ENCODE assay signal across 1 cellular context in genomic region chr2:144703852-144704324, GRCh38.
TF ChIP-seq lines count a peak whose summit lies in the region.

No MANE protein-coding gene starts in this region.

TF ChIP-seq in K562, 482 proteins besides CTCF, POLR2A, EP300 and RAD21 (continued from another document and continues in another):
- peak; percentile 40; the same call in 1 of the 2 replicates for TF ChIP-seq ZBTB40 (IDR thresholded peaks at IDR 0.05)
- no peak for TF ChIP-seq ZBTB40 (CRISPR knock-in tag; IDR thresholded peaks at IDR 0.05)
- 0 out of 2 replicates have a peak, but pooled peaks have one; percentile 38 for TF ChIP-seq ZNF175 (CRISPR knock-in tag; IDR thresholded peaks at IDR 0.05; ENCODE audit: low read depth)
- TF ChIP-seq SMARCA4 (IDR thresholded peaks at IDR 0.05): peak; percentile 93
- TF ChIP-seq FOXA3 (CRISPR knock-in tag; conservative IDR thresholded peaks at IDR 0.05 in 1 of 2, IDR thresholded peaks at IDR 0.05 in 1 of 2): no peak
- TF ChIP-seq ZNF143 (CRISPR knock-in tag; IDR thresholded peaks at IDR 0.05): no peak
- TF ChIP-seq MEIS2 (IDR thresholded peaks at IDR 0.05; ENCODE audit: partially characterized antibody): peak; percentile 22
- no peak for TF ChIP-seq PYGO2 (tag; IDR thresholded peaks at IDR 0.05)
- TF ChIP-seq TEAD1 (CRISPR knock-in tag; IDR thresholded peaks at IDR 0.05): peak in 1 of 2 experiments; percentile 76; a peak in 2 of 4 replicates
- no peak for TF ChIP-seq JUNB (CRISPR knock-in tag; conservative IDR thresholded peaks at IDR 0.05)
- no peak for TF ChIP-seq RNF2 (IDR thresholded peaks at IDR 0.05)
- TF ChIP-seq NCOA1 (IDR thresholded peaks at IDR 0.05; ENCODE audit: low read depth): no peak
- no peak for TF ChIP-seq ZNF212 (CRISPR knock-in tag; IDR thresholded peaks at IDR 0.05)
- TF ChIP-seq FOXJ2 (tag; IDR thresholded peaks at IDR 0.05): peak; percentile 88
- peak in 1 of 2 experiments; percentile 47; a peak in 1 of 4 replicates for TF ChIP-seq MLLT1 (IDR thresholded peaks at IDR 0.05)
- peak; percentile 34; the same call in 1 of the 2 replicates for TF ChIP-seq ZNF512 (tag; IDR thresholded peaks at IDR 0.05)
- TF ChIP-seq CBX3 (IDR thresholded peaks at IDR 0.05; ENCODE audit: borderline replicate concordance in 1 of 2, low read length in 2 of 2): peak in 1 of 2 experiments; percentile 77; a peak in 1 of 3 replicates
- peak; percentile 93 for TF ChIP-seq SMARCE1 (IDR thresholded peaks at IDR 0.05)
- TF ChIP-seq TRIM28 (IDR thresholded peaks at IDR 0.05): no peak
- 0 out of 2 replicates have a peak, but pooled peaks have one; percentile 52 for TF ChIP-seq TOE1 (IDR thresholded peaks at IDR 0.05; ENCODE audit: borderline replicate concordance)
- no peak for TF ChIP-seq TOE1 (CRISPR knock-in tag; IDR thresholded peaks at IDR 0.05; ENCODE audit: borderline replicate concordance, low read depth)
- no peak for TF ChIP-seq NR2F6 (CRISPR knock-in tag; IDR thresholded peaks at IDR 0.05)
- TF ChIP-seq SMC3 (conservative IDR thresholded peaks at IDR 0.05; ENCODE audit: insufficient read depth, low read depth, low read length): no peak
- no peak for TF ChIP-seq PRDM10 (IDR thresholded peaks at IDR 0.05; ENCODE audit: partially characterized antibody)
- TF ChIP-seq SMARCC2 (IDR thresholded peaks at IDR 0.05; ENCODE audit: low read depth): peak; percentile 82
- no peak for TF ChIP-seq PHTF2 (CRISPR knock-in tag; IDR thresholded peaks at IDR 0.05)
- TF ChIP-seq NFE2L1 (tag; IDR thresholded peaks at IDR 0.05; ENCODE audit: borderline replicate concordance, low read depth): 0 out of 2 replicates have a peak, but pooled peaks have one; percentile 9
- TF ChIP-seq PML (IDR thresholded peaks at IDR 0.05; ENCODE audit: low read length): 0 out of 2 replicates have a peak, but pooled peaks have one; percentile 18
- peak; percentile 33; the same call in 1 of the 2 replicates for TF ChIP-seq CREB3L1 (IDR thresholded peaks at IDR 0.05; ENCODE audit: borderline replicate concordance, low read depth)
- 0 out of 2 replicates have a peak, but pooled peaks have one; percentile 49 for TF ChIP-seq ZBED1 (IDR thresholded peaks at IDR 0.05)
- TF ChIP-seq ZEB2 (IDR thresholded peaks at IDR 0.05): peak; percentile 97
- TF ChIP-seq CXXC5 (CRISPR knock-in tag; IDR thresholded peaks at IDR 0.05): peak; percentile 62
- 0 out of 2 replicates have a peak, but pooled peaks have one; percentile 55 for TF ChIP-seq ZBTB43 (CRISPR knock-in tag; IDR thresholded peaks at IDR 0.05)
- no peak for TF ChIP-seq CHCHD3 (CRISPR knock-in tag; IDR thresholded peaks at IDR 0.05)
- no peak for TF ChIP-seq NR2C2 (CRISPR knock-in tag; IDR thresholded peaks at IDR 0.05)
- TF ChIP-seq NR2C2 (tag; IDR thresholded peaks at IDR 0.05): peak; percentile 38; the same call in 1 of the 2 replicates
- no peak for TF ChIP-seq E2F6 (IDR thresholded peaks at IDR 0.05; ENCODE audit: borderline replicate concordance in 1 of 2, extremely low read depth in 1 of 2, insufficient read depth in 1 of 2, insufficient read length in 1 of 2, low read depth in 1 of 2, low read length in 1 of 2, poor library complexity in 1 of 2, severe bottlenecking in 1 of 2)
- TF ChIP-seq PTTG1 (tag; IDR thresholded peaks at IDR 0.05; ENCODE audit: low read depth): no peak
- no peak for TF ChIP-seq STAG1 (CRISPR knock-in tag; IDR thresholded peaks at IDR 0.05; ENCODE audit: borderline replicate concordance)
